Comparison of ENCODE assay signal across 9 cellular contexts in the genomic region with DNA sequence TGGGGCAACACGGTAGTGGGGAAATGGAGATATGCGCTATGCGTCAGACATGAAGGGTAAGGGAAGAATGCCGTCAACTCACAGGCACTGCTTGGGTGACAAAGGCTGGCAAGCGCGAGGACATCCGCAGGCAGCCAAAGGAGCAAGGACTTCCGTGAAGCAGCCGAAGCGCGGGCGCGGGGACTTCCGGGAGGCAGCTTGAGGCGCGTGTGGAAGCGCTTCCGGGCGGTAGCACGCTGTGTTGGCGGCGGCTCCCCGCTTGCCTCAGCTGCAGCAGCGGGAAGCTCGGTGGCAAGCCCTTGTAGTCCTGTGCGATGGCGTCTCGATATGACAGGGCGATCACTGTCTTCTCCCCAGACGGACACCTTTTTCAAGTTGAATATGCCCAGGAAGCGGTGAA. TPM values are rescaled to one million over a fixed set of nuclear protein-coding genes. Genes with fewer than 3 reads are reported as not detected.
DNase-seq lines count a peak whose midpoint lies in the region; ATAC-seq and TF ChIP-seq lines count a peak whose summit lies in the region.
"Had no signal": no experiment of that assay in that cellular context is flagged by ENCODE, and none has a peak within 500 bp of the region (broad histone marks: within the 10 kb centered on the region; RNA-seq: fewer than 3 reads in every experiment).

A gene (plus strand): TSS at position 218 of the 400 bp plus-strand sequence. CDS start 97 bp downstream, at position 315.

- H3K4me3 ChIP-seq in esophagus muscularis mucosa: peak within 1 kb of the TSS in 3 of 4 donors; percentile 1 to 32 (median 12)

- 69% methylated on average over 30 of the region's 31 CpGs for WGBS in esophagus muscularis mucosa

- TF ChIP-seq CTCF in esophagus muscularis mucosa (IDR thresholded peaks at IDR 0.05): no peak

- no peaks in the 10 kb centered on the region for H3K9me3 ChIP-seq in esophagus muscularis mucosa

- H3K27me3 ChIP-seq in esophagus muscularis mucosa: peaks cover 0 to 4% (median 0%) of the 10 kb centered on the region in 4 donors

- DNase-seq in activated CD4-positive, alpha-beta T cell treated with anti-CD3 and anti-CD28 coated beads, Interleukin-2, amount 50 U/mL, for 4 hours: peak; percentile 33 to 45
- DNase-seq in esophagus muscularis mucosa (ENCODE audit: extremely low spot score) (no peak), hippocampal formation (lab: John Stamatoyannopoulos, UW) (no peak), ecto neural progenitor cell (ENCODE audit: low spot score) (no peak), NCI-H146 treated with DMSO at 0.1 percent for 48 hours (lab: John Stamatoyannopoulos, UW; ENCODE audit: unreplicated experiment) (no peak), putamen (ENCODE audit: low spot score) (no peak)
- DNase-seq in stimulated activated CD4-positive, alpha-beta T cell treated with anti-CD3 and anti-CD28 coated beads, TNF-alpha, amount 100 ng/mL, for 48 hours (ENCODE audit: low read depth in 3 of 3): peak; percentile 11 to 26 (median 24)

- no peak for TF ChIP-seq EP300 in esophagus muscularis mucosa (IDR thresholded peaks at IDR 0.05)

- no peaks in the 10 kb centered on the region for H3K36me3 ChIP-seq in esophagus muscularis mucosa

- intact Hi-C loops in esophagus muscularis mucosa (cut with DNase I): no loop called here

- no peak within 1 kb of the TSS for H3K27ac ChIP-seq in esophagus muscularis mucosa (replicated peaks in 1 of 4)

- peak; percentile 84 for ATAC-seq in GM19455 (IDR thresholded peaks at IDR 0.05; ENCODE audit: unreplicated experiment)

- no peaks in the 10 kb centered on the region for H3K4me1 ChIP-seq in esophagus muscularis mucosa

- no peak for TF ChIP-seq POLR2A in esophagus muscularis mucosa (IDR thresholded peaks at IDR 0.05; ENCODE audit: low read depth)

RNA-seq across cellular contexts. Expression of the gene that starts here (rescaled TPM):
- not detected for total RNA-seq in esophagus muscularis mucosa
- total RNA-seq: bronchial epithelial cell had no signal

Comparison
In these comparisons a context has a peak if more than half of its experiments do, and no peak if none do; other contexts are left out.
1. DNase-seq: peak in activated CD4-positive, alpha-beta T cell treated with anti-CD3 and anti-CD28 coated beads, Interleukin-2, amount 50 U/mL, for 4 hours (2 of 2) and stimulated activated CD4-positive, alpha-beta T cell treated with anti-CD3 and anti-CD28 coated beads, TNF-alpha, amount 100 ng/mL, for 48 hours (3 of 3); none in esophagus muscularis mucosa (single experiment), hippocampal formation (0 of 2), ecto neural progenitor cell (single experiment), NCI-H146 treated with DMSO at 0.1 percent for 48 hours (single experiment) and putamen (single experiment).